Comparison of ENCODE assay signal across 6 cellular contexts in genomic region chr2:16002144-16002543, GRCh38.
"Had no signal": no experiment of that assay in that cellular context is flagged by ENCODE, and none has a peak within 500 bp of the region (broad histone marks: within the 10 kb centered on the region; RNA-seq: fewer than 3 reads in every experiment).

No MANE protein-coding gene starts in this region.

- DNase-seq: IMR-90, KBM-7 had no signal

- H3K27ac ChIP-seq: HL-60 had no signal

- FAIRE-seq: HepG2, HTR-8/SVneo, K562 had no signal

- H3K4me3 ChIP-seq: K562 had no signal
